Comparison of ENCODE assay signal across 10 cellular contexts in genomic region chr4:151304755-151305154, GRCh38. TPM values are rescaled to one million over a fixed set of nuclear protein-coding genes. Genes with fewer than 3 reads are reported as not detected.
DNase-seq lines count a peak whose midpoint lies in the region; ATAC-seq and TF ChIP-seq lines count a peak whose summit lies in the region.
"Had no signal": no experiment of that assay in that cellular context is flagged by ENCODE, and none has a peak within 500 bp of the region (broad histone marks: within the 10 kb centered on the region; RNA-seq: fewer than 3 reads in every experiment).

No MANE protein-coding gene starts in this region.

- H3K27ac Mint-ChIP-seq in naive thymus-derived CD8-positive, alpha-beta T cell = peak overlapping the region in 1 of 10 donors; percentile 47
- H3K27ac Mint-ChIP-seq: stimulated activated naive CD8-positive, alpha-beta T cell treated with anti-CD3 and anti-CD28 coated beads, Interleukin-15, Interleukin-2, amounts not matched to agents 100 ng/mL and 50 ng/mL, for 24 hours had no signal

- H3F3A ChIP-seq in MM.1S (ENCODE audit: insufficient read depth, low read length) = peaks cover 14% of the 10 kb centered on the region

- peak overlapping the region; percentile 29; the same call in 1 of the 2 replicates for H2AFZ ChIP-seq in MM.1S (ENCODE audit: low read length)

- H3K27me3 Mint-ChIP-seq in naive thymus-derived CD8-positive, alpha-beta T cell = peaks cover 0 to 6% (median 2%) of the 10 kb centered on the region in 5 donors

- H3K4me2 ChIP-seq in MM.1S (ENCODE audit: low read depth, low read length) = peak overlapping the region; percentile 40; the same call in 1 of the 2 replicates

- H3K4me1 ChIP-seq in MM.1S (ENCODE audit: low read length) (peaks cover 20% of the 10 kb centered on the region), left lung (no peaks in the 10 kb centered on the region)

- TF ChIP-seq CTCF in MM.1S (IDR thresholded peaks at IDR 0.05; ENCODE audit: low read length) (peak; percentile 37; the same call in 1 of the 2 replicates), left lung (IDR thresholded peaks at IDR 0.05) (no peak)

- no peaks in the 10 kb centered on the region for H3K27me3 ChIP-seq in MM.1S (replicated peaks; ENCODE audit: insufficient read depth, low read length)
- H3K27me3 ChIP-seq in left lung = no peaks in the 10 kb centered on the region

- H3K9me3 ChIP-seq in MM.1S (replicated peaks; ENCODE audit: insufficient read depth, low read length) (no peaks in the 10 kb centered on the region), left lung (no peaks in the 10 kb centered on the region)

- H3K36me3 ChIP-seq in MM.1S (replicated peaks; ENCODE audit: insufficient read depth, low read length) = no peaks in the 10 kb centered on the region
- no peaks in the 10 kb centered on the region for H3K36me3 ChIP-seq in left lung

- no peaks in the 10 kb centered on the region for H4K20me1 ChIP-seq in MM.1S (ENCODE audit: insufficient read depth, low read length)

- intact Hi-C loops in left lung (cut with DNase I) = no loop called here

- POLR2A ChIA-PET in naive thymus-derived CD8-positive, alpha-beta T cell (lab: Charles Lee) = no interaction called here

- no peaks in the 10 kb centered on the region for H3K9me2 ChIP-seq in MM.1S (replicated peaks; ENCODE audit: insufficient read depth, low read length)

- H3K4me1 Mint-ChIP-seq in naive thymus-derived CD8-positive, alpha-beta T cell = no peaks in the 10 kb centered on the region

- peaks cover 0 to 2% (median 0%) of the 10 kb centered on the region in 3 donors for H3K36me3 Mint-ChIP-seq in naive thymus-derived CD8-positive, alpha-beta T cell

- H3K4me3 ChIP-seq in MM.1S (ENCODE audit: low read length) (no peak overlapping the region), left lung (no peak overlapping the region)

- peak; percentile 64 for ATAC-seq in GM19043 (IDR thresholded peaks at IDR 0.05; ENCODE audit: low read depth, unreplicated experiment)
- ATAC-seq in HG02610 (IDR thresholded peaks at IDR 0.05; ENCODE audit: unreplicated experiment) = peak; percentile 86
- peak; percentile 48 for ATAC-seq in left lung
- ATAC-seq in naive thymus-derived CD8-positive, alpha-beta T cell = no peak

- peak; percentile 89 for DNase-seq in MM.1S
- DNase-seq in left lung = no peak
- no peak for DNase-seq in activated T-cell treated with anti-CD3 and anti-CD28 coated beads, Interleukin-2, amount 50 U/mL, for 48 hours
- DNase-seq in activated naive CD4-positive, alpha-beta T cell (lab: John Stamatoyannopoulos, UW) = no peak
- DNase-seq in naive thymus-derived CD8-positive, alpha-beta T cell = no peak
- DNase-seq: NCI-H1436 treated with DMSO at 0.1 percent for 48 hours had no signal

- H3K27ac ChIP-seq in MM.1S (ENCODE audit: low read length) (peak overlapping the region; percentile 79), left lung (no peak overlapping the region)

- H3K9me3 Mint-ChIP-seq in naive thymus-derived CD8-positive, alpha-beta T cell = peaks cover 0 to 4% (median 0%) of the 10 kb centered on the region in 9 donors
- H3K9me3 Mint-ChIP-seq: stimulated activated naive CD8-positive, alpha-beta T cell treated with anti-CD3 and anti-CD28 coated beads, Interleukin-15, Interleukin-2, amounts not matched to agents 100 ng/mL and 50 ng/mL, for 24 hours had no signal

- H3K9ac ChIP-seq in MM.1S (ENCODE audit: low read length) = peak overlapping the region; percentile 52; the same call in 1 of the 2 replicates

- H3K4me3 Mint-ChIP-seq in naive thymus-derived CD8-positive, alpha-beta T cell = no peak overlapping the region
- H3K4me3 Mint-ChIP-seq: stimulated activated naive CD8-positive, alpha-beta T cell treated with anti-CD3 and anti-CD28 coated beads, Interleukin-15, Interleukin-2, amounts not matched to agents 100 ng/mL and 50 ng/mL, for 24 hours had no signal

- no peaks in the 10 kb centered on the region for H3K79me2 ChIP-seq in MM.1S (ENCODE audit: low read length)

RNA-seq across cellular contexts. Expression of gene SH3D19, which starts 20.6 kb away (rescaled TPM):
- 100 to 1,000 TPM in 1 of 2 donors, 10 to 100 TPM in 1; 84.6 to 114 TPM for total RNA-seq in left lung
- total RNA-seq in naive thymus-derived CD8-positive, alpha-beta T cell = under 1 TPM in 1 of 2 experiments, not detected in 1; 0.42 TPM
- under 1 TPM; 0.56 to 0.62 (median 0.60) TPM for polyA plus RNA-seq in naive thymus-derived CD8-positive, alpha-beta T cell

RNA-seq across cellular contexts. Expression of gene PRSS48, which starts 27.8 kb away (rescaled TPM):
- not detected for total RNA-seq in left lung
- total RNA-seq in naive thymus-derived CD8-positive, alpha-beta T cell = not detected
- polyA plus RNA-seq in naive thymus-derived CD8-positive, alpha-beta T cell = not detected
- total RNA-seq: astrocyte had no signal

Comparison
In these comparisons a context has a peak if more than half of its experiments do, and no peak if none do; other contexts are left out.
1. ATAC-seq: peak in GM19043 (single experiment), HG02610 (single experiment) and left lung (single experiment); none in naive thymus-derived CD8-positive, alpha-beta T cell (0 of 2).
2. RNA of gene SH3D19, which starts 20.6 kb away (total RNA-seq): 84.6 to 114 TPM in left lung; 0.42 TPM in naive thymus-derived CD8-positive, alpha-beta T cell; every median in the first group is over 10 times any median in the second.